ENCODE assay signal across 1 cellular context in the genomic region with DNA sequence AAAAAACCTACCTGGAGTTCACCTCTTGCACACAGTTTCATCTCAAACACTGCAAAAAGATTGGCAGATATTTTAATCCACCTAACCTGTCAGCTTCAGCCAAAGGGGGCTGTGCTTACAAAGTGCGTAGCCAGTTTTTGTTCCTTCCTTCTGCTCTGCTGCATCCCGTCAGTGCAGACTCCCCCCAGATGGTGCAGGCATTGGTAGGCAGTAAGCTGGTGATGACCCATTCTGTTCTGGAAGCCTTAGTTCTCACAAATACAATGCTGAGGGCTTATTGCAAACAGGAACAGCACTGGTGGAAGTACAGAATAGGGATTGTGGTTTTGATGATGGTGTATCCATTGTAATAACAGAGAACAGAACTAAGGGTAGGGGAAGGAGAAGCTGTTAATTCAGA.
TF ChIP-seq lines count a peak whose summit lies in the region.

No MANE protein-coding gene starts in this region.

TF ChIP-seq in GM23338, 12 proteins besides CTCF, POLR2A, EP300 and RAD21:
- TF ChIP-seq ZNF462 (CRISPR knock-in tag; IDR thresholded peaks at IDR 0.05) (no peak), EZH2 (IDR thresholded peaks at IDR 0.05; ENCODE audit: low read depth, unreplicated experiment) (no peak), STAT1 (IDR thresholded peaks at IDR 0.05; ENCODE audit: unreplicated experiment) (no peak), POLR2AphosphoS5 (IDR thresholded peaks at IDR 0.05; ENCODE audit: low read depth) (no peak), NANOG (IDR thresholded peaks at IDR 0.05; ENCODE audit: borderline replicate concordance) (no peak), JUNB (IDR thresholded peaks at IDR 0.05; ENCODE audit: unreplicated experiment) (no peak), CREB1 (CRISPR knock-in tag; IDR thresholded peaks at IDR 0.05; ENCODE audit: low read depth) (no peak), EZH2phosphoT487 (IDR thresholded peaks at IDR 0.05; ENCODE audit: unreplicated experiment) (no peak), ZNF331 (CRISPR knock-in tag; IDR thresholded peaks at IDR 0.05; ENCODE audit: low read depth) (no peak)
- TF ChIP-seq, protein P1, sequence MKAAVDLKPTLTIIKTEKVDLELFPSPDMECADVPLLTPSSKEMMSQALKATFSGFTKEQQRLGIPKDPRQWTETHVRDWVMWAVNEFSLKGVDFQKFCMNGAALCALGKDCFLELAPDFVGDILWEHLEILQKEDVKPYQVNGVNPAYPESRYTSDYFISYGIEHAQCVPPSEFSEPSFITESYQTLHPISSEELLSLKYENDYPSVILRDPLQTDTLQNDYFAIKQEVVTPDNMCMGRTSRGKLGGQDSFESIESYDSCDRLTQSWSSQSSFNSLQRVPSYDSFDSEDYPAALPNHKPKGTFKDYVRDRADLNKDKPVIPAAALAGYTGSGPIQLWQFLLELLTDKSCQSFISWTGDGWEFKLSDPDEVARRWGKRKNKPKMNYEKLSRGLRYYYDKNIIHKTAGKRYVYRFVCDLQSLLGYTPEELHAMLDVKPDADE (IDR thresholded peaks at IDR 0.05) = no peak
- TF ChIP-seq, protein P2, sequence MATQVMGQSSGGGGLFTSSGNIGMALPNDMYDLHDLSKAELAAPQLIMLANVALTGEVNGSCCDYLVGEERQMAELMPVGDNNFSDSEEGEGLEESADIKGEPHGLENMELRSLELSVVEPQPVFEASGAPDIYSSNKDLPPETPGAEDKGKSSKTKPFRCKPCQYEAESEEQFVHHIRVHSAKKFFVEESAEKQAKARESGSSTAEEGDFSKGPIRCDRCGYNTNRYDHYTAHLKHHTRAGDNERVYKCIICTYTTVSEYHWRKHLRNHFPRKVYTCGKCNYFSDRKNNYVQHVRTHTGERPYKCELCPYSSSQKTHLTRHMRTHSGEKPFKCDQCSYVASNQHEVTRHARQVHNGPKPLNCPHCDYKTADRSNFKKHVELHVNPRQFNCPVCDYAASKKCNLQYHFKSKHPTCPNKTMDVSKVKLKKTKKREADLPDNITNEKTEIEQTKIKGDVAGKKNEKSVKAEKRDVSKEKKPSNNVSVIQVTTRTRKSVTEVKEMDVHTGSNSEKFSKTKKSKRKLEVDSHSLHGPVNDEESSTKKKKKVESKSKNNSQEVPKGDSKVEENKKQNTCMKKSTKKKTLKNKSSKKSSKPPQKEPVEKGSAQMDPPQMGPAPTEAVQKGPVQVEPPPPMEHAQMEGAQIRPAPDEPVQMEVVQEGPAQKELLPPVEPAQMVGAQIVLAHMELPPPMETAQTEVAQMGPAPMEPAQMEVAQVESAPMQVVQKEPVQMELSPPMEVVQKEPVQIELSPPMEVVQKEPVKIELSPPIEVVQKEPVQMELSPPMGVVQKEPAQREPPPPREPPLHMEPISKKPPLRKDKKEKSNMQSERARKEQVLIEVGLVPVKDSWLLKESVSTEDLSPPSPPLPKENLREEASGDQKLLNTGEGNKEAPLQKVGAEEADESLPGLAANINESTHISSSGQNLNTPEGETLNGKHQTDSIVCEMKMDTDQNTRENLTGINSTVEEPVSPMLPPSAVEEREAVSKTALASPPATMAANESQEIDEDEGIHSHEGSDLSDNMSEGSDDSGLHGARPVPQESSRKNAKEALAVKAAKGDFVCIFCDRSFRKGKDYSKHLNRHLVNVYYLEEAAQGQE (IDR thresholded peaks at IDR 0.05; ENCODE audit: unreplicated experiment) = no peak
